ENCODE assay signal across 20 cellular contexts in the genomic region with DNA sequence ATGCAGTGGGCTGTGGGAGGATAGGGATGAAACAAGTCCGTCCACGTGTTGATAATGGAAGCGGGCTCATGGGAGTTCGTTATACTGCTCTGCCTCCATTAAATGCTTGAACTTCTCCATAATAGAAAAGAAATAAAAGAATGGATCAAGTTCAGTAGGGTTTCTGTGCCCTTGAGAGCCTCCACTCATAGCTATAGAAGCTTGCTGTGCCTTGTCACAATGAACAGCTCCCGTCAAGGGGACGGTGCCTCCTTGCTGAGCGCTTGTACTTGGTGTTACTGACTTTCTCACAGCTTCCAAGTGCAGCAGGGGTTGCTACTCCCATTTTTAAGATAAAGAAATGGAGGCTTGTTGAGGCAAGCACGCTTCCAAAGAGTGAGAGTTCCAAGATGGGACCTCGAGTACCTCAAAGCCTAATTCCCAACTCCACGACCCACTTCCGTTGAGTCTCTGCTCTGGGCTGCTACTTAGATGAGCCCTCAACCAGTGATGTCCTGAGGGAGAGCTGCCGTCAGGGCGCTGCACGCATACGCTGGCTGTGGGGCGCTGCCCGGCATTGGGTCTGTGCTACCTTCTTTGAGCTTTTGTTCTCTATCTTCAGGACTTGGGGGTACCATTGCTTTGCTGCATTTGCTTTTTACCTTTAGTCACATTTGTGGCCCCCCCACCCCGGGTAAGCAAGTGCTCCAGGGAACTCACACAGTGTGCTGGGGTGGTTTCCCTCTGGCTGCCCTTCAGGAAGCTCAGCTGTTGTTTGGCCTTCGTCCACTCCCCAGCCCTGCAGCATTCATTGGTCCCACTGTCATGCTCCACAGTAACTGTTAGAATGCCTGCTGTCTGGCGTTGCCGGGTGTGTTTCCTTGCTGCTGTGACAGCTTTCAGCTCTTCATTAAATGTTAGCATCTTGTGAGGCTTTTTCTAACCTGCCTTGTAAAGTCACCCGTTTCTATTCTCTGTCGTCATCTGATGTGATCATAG. TPM values are rescaled to one million over a fixed set of nuclear protein-coding genes. Genes with fewer than 3 reads are reported as not detected.
A peak's percentile ranks its signal among the peaks of the same experiment; 100 is the strongest.
DNase-seq lines count a peak whose midpoint lies in the region; ATAC-seq and TF ChIP-seq lines count a peak whose summit lies in the region.
"Had no signal": no experiment of that assay in that cellular context is flagged by ENCODE, and none has a peak within 500 bp of the region (broad histone marks: within the 10 kb centered on the region; RNA-seq: fewer than 3 reads in every experiment).

No MANE protein-coding gene starts in this region.

- H3K4me3 ChIP-seq in GM23248 (no peak overlapping the region), heart left ventricle (no peak overlapping the region)
- H3K4me3 ChIP-seq: BLaER1 treated with 17β-estradiol and CSF1 and Interleukin-3, amounts not matched to agents 10 nM and 100 nM; lower lobe of right lung; spleen; stomach had no signal

- H3K9ac ChIP-seq in GM23248: no peak overlapping the region

- H2AFZ ChIP-seq in GM23248: no peak overlapping the region

- peaks cover 5% of the 10 kb centered on the region; the same call in 1 of the 2 replicates for H3K4me1 Mint-ChIP-seq in WTC11
- peaks cover 24% of the 10 kb centered on the region for H3K4me1 Mint-ChIP-seq in activated T-cell treated with anti-CD3 and anti-CD28 coated beads, Interleukin-2, amount 50 U/mL, for 72 hours (ENCODE audit: low read depth)

- peaks cover 41% of the 10 kb centered on the region for H3F3A ChIP-seq in GM23248 (ENCODE audit: insufficient read depth)

- no peak overlapping the region for H3K4me2 ChIP-seq in GM23248 (ENCODE audit: unreplicated experiment)
- H3K4me2 ChIP-seq: BLaER1 treated with 17β-estradiol and CSF1 and Interleukin-3, amounts not matched to agents 10 nM and 100 nM had no signal

- H3K9me2 ChIP-seq in GM23248 (ENCODE audit: insufficient read depth): no peaks in the 10 kb centered on the region

- POLR2A ChIA-PET in WTC11 (lab: Charles Lee): interaction anchor here (0.6 to 1.2 kb wide), 2 partner anchors 12 to 140 kb away, joined by 3 to 4 read pairs; a partner anchor contains a TSS

- H3K27ac ChIP-seq in GM23248: no peak overlapping the region
- peak overlapping the region in 7 of 12 donors; percentile 19 to 62 (median 37) for H3K27ac ChIP-seq in heart left ventricle
- H3K27ac ChIP-seq: lower lobe of right lung, neutrophil, spleen had no signal

- H3K9me3 ChIP-seq in GM23248 (ENCODE audit: low read depth) (no peaks in the 10 kb centered on the region), heart left ventricle (no peaks in the 10 kb centered on the region)
- H3K9me3 ChIP-seq: BLaER1 treated with 17β-estradiol and CSF1 and Interleukin-3, amounts not matched to agents 10 nM and 100 nM; lower lobe of right lung; neutrophil; spleen; stomach had no signal

- in situ Hi-C loops in GM23248 (cut with MboI): loop anchor here (10.0 kb wide), 1 partner anchor 110 kb away; no protein-coding TSS in a partner anchor

- no peaks in the 10 kb centered on the region for H3K9me3 Mint-ChIP-seq in WTC11
- no peaks in the 10 kb centered on the region for H3K9me3 Mint-ChIP-seq in activated T-cell treated with anti-CD3 and anti-CD28 coated beads, Interleukin-2, amount 50 U/mL, for 72 hours
- H3K9me3 Mint-ChIP-seq: activated CD8-positive, alpha-beta T cell treated with anti-CD3 and anti-CD28 coated beads for 36 hours had no signal

- H3K36me3 ChIP-seq in GM23248 (ENCODE audit: low read depth): peaks cover 74% of the 10 kb centered on the region
- peaks cover 3 to 99% (median 92%) of the 10 kb centered on the region in 9 donors for H3K36me3 ChIP-seq in heart left ventricle

- peaks cover 73% of the 10 kb centered on the region for H3K36me3 Mint-ChIP-seq in WTC11
- peaks cover 12 to 35% of the 10 kb centered on the region in 2 donors for H3K36me3 Mint-ChIP-seq in activated T-cell treated with anti-CD3 and anti-CD28 coated beads, Interleukin-2, amount 50 U/mL, for 72 hours (ENCODE audit: insufficient read depth in 2 of 2)

- ATAC-seq in WTC11 (no peak), heart left ventricle (peak; percentile 93 to 98 (median 94))
- no peak for ATAC-seq in activated T-cell treated with anti-CD3 and anti-CD28 coated beads, Interleukin-2, amount 50 U/mL, for 72 hours (replicated peaks in 1 of 2)
- ATAC-seq: activated CD8-positive, alpha-beta T cell treated with anti-CD3 and anti-CD28 coated beads for 36 hours; lower lobe of right lung; SK-N-SH treated with all-trans-retinoic acid at 6 μM for 48 hours had no signal

- H3K79me2 ChIP-seq in GM23248 (ENCODE audit: insufficient read depth): peaks cover 99% of the 10 kb centered on the region

- no peaks in the 10 kb centered on the region for H3K27me3 ChIP-seq in GM23248 (replicated peaks; ENCODE audit: insufficient read depth)
- H3K27me3 ChIP-seq in heart left ventricle: no peaks in the 10 kb centered on the region
- H3K27me3 ChIP-seq: BLaER1 treated with 17β-estradiol and CSF1 and Interleukin-3, amounts not matched to agents 10 nM and 100 nM; neutrophil; spleen; stomach had no signal

- no peaks in the 10 kb centered on the region for H3K27me3 Mint-ChIP-seq in WTC11 (ENCODE audit: low read depth)
- H3K27me3 Mint-ChIP-seq in activated T-cell treated with anti-CD3 and anti-CD28 coated beads, Interleukin-2, amount 50 U/mL, for 72 hours (ENCODE audit: low read depth): no peaks in the 10 kb centered on the region
- H3K27me3 Mint-ChIP-seq: activated CD8-positive, alpha-beta T cell treated with anti-CD3 and anti-CD28 coated beads for 36 hours had no signal

- intact Hi-C loops in heart left ventricle (cut with DNase I): loop anchor here in 8 of 10 donors (5.0 kb wide), 4 partner anchors 53 to 113 kb away; no protein-coding TSS in a partner anchor

- H3K4me1 ChIP-seq in GM23248 (ENCODE audit: insufficient read depth) (no peaks in the 10 kb centered on the region), heart left ventricle (peaks cover 0 to 32% (median 19%) of the 10 kb centered on the region in 12 donors)

- TF ChIP-seq POLR2A in heart left ventricle (IDR thresholded peaks at IDR 0.05): no peak

- H3K4me3 Mint-ChIP-seq in WTC11: no peak overlapping the region
- no peak overlapping the region for H3K4me3 Mint-ChIP-seq in activated T-cell treated with anti-CD3 and anti-CD28 coated beads, Interleukin-2, amount 50 U/mL, for 72 hours
- H3K4me3 Mint-ChIP-seq: activated CD8-positive, alpha-beta T cell treated with anti-CD3 and anti-CD28 coated beads for 36 hours had no signal

- WGBS in GM23248 (ENCODE audit: low coverage in 1 of 2, low lambda C conversion rate in 2 of 2, missing lambda C conversion rate in 2 of 2), 2 experiments: 67 to 71% methylated on average over 23 of the region's 23 CpGs
- WGBS in heart left ventricle, 4 donors: 55 to 61% (median 57%) methylated on average over 23 of the region's 23 CpGs

- TF ChIP-seq CTCF in WTC11 (IDR thresholded peaks at IDR 0.05): no peak
- TF ChIP-seq CTCF in heart left ventricle (IDR thresholded peaks at IDR 0.05): no peak

- 0 out of 2 replicates have a peak overlapping the region, but pooled peaks have one; percentile 8 for H3K27ac Mint-ChIP-seq in WTC11
- no peak overlapping the region for H3K27ac Mint-ChIP-seq in activated T-cell treated with anti-CD3 and anti-CD28 coated beads, Interleukin-2, amount 50 U/mL, for 72 hours
- H3K27ac Mint-ChIP-seq: activated CD8-positive, alpha-beta T cell treated with anti-CD3 and anti-CD28 coated beads for 36 hours had no signal

- peak; percentile 25 for DNase-seq in GM23248
- DNase-seq in WTC11 (ENCODE audit: low spot score): no peak
- DNase-seq in heart left ventricle: peak in 4 of 5 donors; percentile 66 to 82 (median 70)
- peak in 38 of 56 donors; percentile 5 to 68 (median 29) for DNase-seq in nucleus accumbens (lab: John Stamatoyannopoulos, UW)
- no peak for DNase-seq in RPMI8226
- no peak for DNase-seq in CD1c-positive myeloid dendritic cell (ENCODE audit: extremely low spot score)
- no peak for DNase-seq in DMS153 (lab: John Stamatoyannopoulos, UW)
- DNase-seq in activated T-cell treated with anti-CD3 and anti-CD28 coated beads, Interleukin-2, amount 50 U/mL, for 72 hours: no peak
- DNase-seq: activated CD8-positive, alpha-beta T cell treated with anti-CD3 and anti-CD28 coated beads for 36 hours; activated effector memory CD4-positive, alpha-beta T cell treated with Interleukin-2 at 50 U/mL for 16 hours; DMS79 treated with DMSO at 0.1 percent for 48 hours; Karpas-422; lower lobe of right lung; NCI-H187; NCI-H510A treated with DMSO at 0.1 percent for 48 hours; spleen; stomach had no signal

- H4K20me1 ChIP-seq in GM23248 (ENCODE audit: insufficient read depth): peaks cover 11% of the 10 kb centered on the region

- CTCF ChIA-PET in WTC11 (lab: Charles Lee): interaction anchor here (1.0 to 1.6 kb wide), 5 partner anchors 12 to 116 kb away, joined by 3 to 7 read pairs (median 4); no protein-coding TSS in a partner anchor

RNA-seq across cellular contexts. Expression of a gene that starts 9.5 kb away (rescaled TPM):
- 146 and 184 TPM in 2 replicates for total RNA-seq in GM23248 (2014; rRNA removed; shearing (Covaris generic))
- polyA plus RNA-seq in GM23248 (2016; fragmentation: Nextera tagmentation; extraction: Ambion mirVana) (102 and 104 TPM in 2 replicates), heart left ventricle (100 to 1,000 TPM in 1 of 2 donors, 10 to 100 TPM in 1; 96.6 to 163 TPM)
- total RNA-seq in WTC11 (2021) (253 to 267 TPM (median 266 TPM) in 3 replicates), heart left ventricle (100 to 1,000 TPM in 4 of 9 donors, 10 to 100 TPM in 5; 61.6 to 115 (median 92.2) TPM)
- total RNA-seq in activated T-cell treated with anti-CD3 and anti-CD28 coated beads, Interleukin-2, amount 50 U/mL, for 72 hours: 100 to 1,000 TPM; 165 to 175 TPM

RNA-seq across cellular contexts. Expression of a gene that starts 19.4 kb away (rescaled TPM):
- 10.7 and 12.5 TPM in 2 replicates for total RNA-seq in GM23248 (2014; rRNA removed; shearing (Covaris generic))
- polyA plus RNA-seq in GM23248 (2016; fragmentation: Nextera tagmentation; extraction: Ambion mirVana) (11.9 and 12.6 TPM in 2 replicates), heart left ventricle (10 to 100 TPM; 12.6 to 40.5 TPM)
- total RNA-seq in WTC11 (2021) (5.1 to 5.7 TPM (median 5.1 TPM) in 3 replicates), heart left ventricle (10 to 100 TPM; 13.4 to 55.8 (median 22.6) TPM)
- 1 to 10 TPM; 5.1 to 7.7 TPM for total RNA-seq in activated T-cell treated with anti-CD3 and anti-CD28 coated beads, Interleukin-2, amount 50 U/mL, for 72 hours

RNA-seq across cellular contexts. Expression of a gene that starts 22.3 kb away (rescaled TPM):
- not detected in 2 replicates for total RNA-seq in GM23248 (2014; rRNA removed; shearing (Covaris generic))
- polyA plus RNA-seq in GM23248 (2016; fragmentation: Nextera tagmentation; extraction: Ambion mirVana): 0.04 and 0.13 TPM in 2 replicates
- total RNA-seq in WTC11 (2021): 0.09 TPM in 3 replicates
- total RNA-seq in heart left ventricle: 1 to 10 TPM in 2 of 9 donors, under 1 TPM in 7; 0.12 to 1.6 (median 0.36) TPM
- 1 to 10 TPM in 1 of 2 donors, under 1 TPM in 1; 0.07 to 2.2 TPM for polyA plus RNA-seq in heart left ventricle
- not detected for total RNA-seq in activated T-cell treated with anti-CD3 and anti-CD28 coated beads, Interleukin-2, amount 50 U/mL, for 72 hours
- total RNA-seq: activated CD8-positive, alpha-beta T cell treated with anti-CD3 and anti-CD28 coated beads for 36 hours; lower lobe of right lung; spleen; stomach had no signal
- polyA plus RNA-seq: stomach had no signal

RNA-seq across cellular contexts. Expression of a gene that starts 24.1 kb away (rescaled TPM):
- total RNA-seq in GM23248 (2014; rRNA removed; shearing (Covaris generic)): 0.86 TPM in 1 of 2 replicates, not detected in the other
- polyA plus RNA-seq in GM23248 (2016; fragmentation: Nextera tagmentation; extraction: Ambion mirVana) (1.0 and 1.4 TPM in 2 replicates), heart left ventricle (1 to 10 TPM; 1.4 to 3.8 TPM)
- total RNA-seq in WTC11 (2021) (3.1 to 3.4 TPM (median 3.2 TPM) in 3 replicates), heart left ventricle (1 to 10 TPM in 6 of 9 donors, under 1 TPM in 3; 0.69 to 3.1 (median 1.3) TPM)
- total RNA-seq in activated T-cell treated with anti-CD3 and anti-CD28 coated beads, Interleukin-2, amount 50 U/mL, for 72 hours: 1 to 10 TPM; 2.2 to 2.9 TPM
- total RNA-seq: stomach had no signal

RNA-seq across cellular contexts. Expression of a gene that starts 24.6 kb away (rescaled TPM):
- 0.63 and 2.4 TPM in 2 replicates for total RNA-seq in GM23248 (2014; rRNA removed; shearing (Covaris generic))
- polyA plus RNA-seq in GM23248 (2016; fragmentation: Nextera tagmentation; extraction: Ambion mirVana): 1.2 TPM in 2 replicates
- 25.5 to 30.1 TPM (median 27.3 TPM) in 3 replicates for total RNA-seq in WTC11 (2021)
- 1 to 10 TPM; 2.7 to 7.7 (median 5.1) TPM for total RNA-seq in heart left ventricle
- 10 to 100 TPM in 1 of 2 donors, 1 to 10 TPM in 1; 7.4 to 12.8 TPM for polyA plus RNA-seq in heart left ventricle
- 1 to 10 TPM; 6.2 to 9.0 TPM for total RNA-seq in activated T-cell treated with anti-CD3 and anti-CD28 coated beads, Interleukin-2, amount 50 U/mL, for 72 hours

Comparison
In these comparisons a context has a peak if more than half of its experiments do, and no peak if none do; other contexts are left out.
1. DNase-seq: peak in GM23248 (single experiment), heart left ventricle (4 of 5) and nucleus accumbens (38 of 56); none in WTC11 (single experiment), RPMI8226 (single experiment), CD1c-positive myeloid dendritic cell (single experiment), DMS153 (single experiment) and activated T-cell treated with anti-CD3 and anti-CD28 coated beads, Interleukin-2, amount 50 U/mL, for 72 hours (0 of 2).
2. ATAC-seq: peak in heart left ventricle (4 of 4); none in WTC11 (single experiment) and activated T-cell treated with anti-CD3 and anti-CD28 coated beads, Interleukin-2, amount 50 U/mL, for 72 hours (0 of 2).